9 cellular contexts compared by ENCODE assay signal in the genomic region with DNA sequence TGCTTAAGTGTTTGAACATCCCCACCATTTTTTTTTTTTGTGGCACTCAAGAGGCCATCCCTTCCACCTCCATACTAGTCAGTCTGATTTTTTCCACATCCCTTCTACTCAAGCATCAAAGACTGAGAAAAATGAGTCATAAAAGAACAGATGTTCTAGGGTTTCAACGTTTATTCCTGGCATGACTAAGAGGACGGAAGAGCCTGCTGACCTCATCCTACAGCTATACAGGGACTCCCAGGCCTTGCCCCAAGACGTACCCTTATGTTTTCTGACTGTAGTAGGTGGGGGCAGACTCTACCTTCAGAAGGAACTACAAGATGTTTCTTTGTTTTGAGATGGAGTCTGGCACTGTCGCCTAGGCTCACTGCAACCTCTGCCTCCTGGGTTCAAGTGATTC. TPM values are rescaled to one million over a fixed set of nuclear protein-coding genes. Genes with fewer than 3 reads are reported as not detected.
DNase-seq lines count a peak whose midpoint lies in the region; ATAC-seq, FAIRE-seq and TF ChIP-seq lines count a peak whose summit lies in the region.
"Had no signal": no experiment of that assay in that cellular context is flagged by ENCODE, and none has a peak within 500 bp of the region (broad histone marks: within the 10 kb centered on the region; RNA-seq: fewer than 3 reads in every experiment).

No MANE protein-coding gene starts in this region.

- H3K27me3 ChIP-seq in ACC112 (ENCODE audit: insufficient read depth, low read length): peaks cover 15% of the 10 kb centered on the region
- H3K27me3 ChIP-seq in OCI-LY3 (ENCODE audit: low read depth, low read length): no peaks in the 10 kb centered on the region
- peaks cover 6% of the 10 kb centered on the region for H3K27me3 ChIP-seq in CD4-positive, alpha-beta memory T cell (ENCODE audit: insufficient read depth, low read length)
- H3K27me3 ChIP-seq: body of pancreas had no signal

- H3K4me3 Mint-ChIP-seq in osteocyte (ENCODE audit: unreplicated experiment): no peak overlapping the region
- no peak overlapping the region for H3K4me3 Mint-ChIP-seq in CD4-positive, alpha-beta memory T cell

- intact Hi-C loops in CD4-positive, alpha-beta memory T cell (cut with micrococcal nuclease): no loop called here

- CTCF ChIA-PET in CD4-positive, alpha-beta memory T cell (lab: Charles Lee; ENCODE audit: partially characterized antibody): no interaction called here

- H3K27ac ChIP-seq in ACC112 (ENCODE audit: low read depth, low read length) (peak overlapping the region; percentile 22; the same call in 1 of the 2 replicates), OCI-LY3 (ENCODE audit: low read length) (no peak overlapping the region)
- no peak overlapping the region for H3K27ac ChIP-seq in CD4-positive, alpha-beta memory T cell (ENCODE audit: low read depth, low read length)
- H3K27ac ChIP-seq: body of pancreas had no signal

- ATAC-seq in HG03565 (IDR thresholded peaks at IDR 0.05; ENCODE audit: unreplicated experiment): no peak
- ATAC-seq: body of pancreas had no signal

- H3K9me3 Mint-ChIP-seq in osteocyte (ENCODE audit: unreplicated experiment): no peaks in the 10 kb centered on the region
- H3K9me3 Mint-ChIP-seq in CD4-positive, alpha-beta memory T cell: no peaks in the 10 kb centered on the region

- H3K4me1 Mint-ChIP-seq in osteocyte (ENCODE audit: unreplicated experiment): peaks cover 16% of the 10 kb centered on the region
- H3K4me1 Mint-ChIP-seq in CD4-positive, alpha-beta memory T cell: peaks cover 11 to 22% (median 19%) of the 10 kb centered on the region in 4 donors

- H2AFZ ChIP-seq in ACC112 (ENCODE audit: low read length, unreplicated experiment): no peak overlapping the region
- H2AFZ ChIP-seq in OCI-LY3 (ENCODE audit: low read depth, low read length): no peak overlapping the region

- POLR2A ChIA-PET in CD4-positive, alpha-beta memory T cell (lab: Charles Lee; ENCODE audit: partially characterized antibody): no interaction called here

- peak overlapping the region; percentile 15 for H3K4me2 ChIP-seq in OCI-LY3 (ENCODE audit: low read length)

- peaks cover 2% of the 10 kb centered on the region for H3K36me3 Mint-ChIP-seq in osteocyte (ENCODE audit: unreplicated experiment)
- H3K36me3 Mint-ChIP-seq in CD4-positive, alpha-beta memory T cell: peaks cover 0 to 2% of the 10 kb centered on the region in 2 donors

- peaks cover 10% of the 10 kb centered on the region for H3K27me3 Mint-ChIP-seq in osteocyte (ENCODE audit: unreplicated experiment)
- peaks cover 0 to 3% of the 10 kb centered on the region in 2 donors for H3K27me3 Mint-ChIP-seq in CD4-positive, alpha-beta memory T cell

- no peak overlapping the region for H3K4me3 ChIP-seq in ACC112 (ENCODE audit: low read depth, low read length)
- no peak overlapping the region for H3K4me3 ChIP-seq in OCI-LY3 (ENCODE audit: low read length)
- H3K4me3 ChIP-seq in epithelial cell of proximal tubule (ENCODE audit: low read depth, low read length): no peak overlapping the region
- no peak overlapping the region for H3K4me3 ChIP-seq in CD4-positive, alpha-beta memory T cell (ENCODE audit: low read length in 2 of 2)
- H3K4me3 ChIP-seq: body of pancreas had no signal

- TF ChIP-seq CTCF in OCI-LY3 (IDR thresholded peaks at IDR 0.05; ENCODE audit: low read depth, low read length): no peak
- no peak for TF ChIP-seq CTCF in epithelial cell of proximal tubule (conservative IDR thresholded peaks at IDR 0.05; ENCODE audit: low read depth, low read length)
- no peak for TF ChIP-seq CTCF in osteocyte (IDR thresholded peaks at IDR 0.05)

- no peak for DNase-seq in GM12892 (ENCODE audit: insufficient read length)
- peak; percentile 81 for DNase-seq in epithelial cell of proximal tubule (ENCODE audit: low read depth)
- no peak for DNase-seq in osteocyte (ENCODE audit: extremely low spot score, unreplicated experiment)
- no peak for DNase-seq in CD4-positive, alpha-beta memory T cell
- no peak for DNase-seq in T1000 (lab: John Stamatoyannopoulos, UW)
- DNase-seq: body of pancreas had no signal

- H3K36me3 ChIP-seq in ACC112 (ENCODE audit: insufficient read depth, low read length) (no peaks in the 10 kb centered on the region), OCI-LY3 (replicated peaks; ENCODE audit: low read depth, low read length) (no peaks in the 10 kb centered on the region)
- no peaks in the 10 kb centered on the region for H3K36me3 ChIP-seq in CD4-positive, alpha-beta memory T cell (ENCODE audit: insufficient read depth, low read length)

- TF ChIP-seq POLR2A in GM12892 (IDR thresholded peaks at IDR 0.05; ENCODE audit: low read depth, low read length): no peak

- H3K27ac Mint-ChIP-seq in osteocyte (ENCODE audit: unreplicated experiment): no peak overlapping the region
- H3K27ac Mint-ChIP-seq in CD4-positive, alpha-beta memory T cell: no peak overlapping the region

- peak; percentile 51 for FAIRE-seq in GM12892 (lab: Jason Lieb, UNC)

- H4K20me1 ChIP-seq in OCI-LY3 (ENCODE audit: insufficient read depth, low read length): no peaks in the 10 kb centered on the region

- H3K4me1 ChIP-seq in ACC112 (ENCODE audit: control insufficient read depth, insufficient read depth, low read length, unreplicated experiment) (peaks cover 15% of the 10 kb centered on the region), OCI-LY3 (ENCODE audit: low read length) (peaks cover 13% of the 10 kb centered on the region)
- H3K4me1 ChIP-seq in CD4-positive, alpha-beta memory T cell (ENCODE audit: insufficient read depth, low read length): peaks cover 30% of the 10 kb centered on the region

- no peaks in the 10 kb centered on the region for H3K9me3 ChIP-seq in OCI-LY3 (ENCODE audit: insufficient read depth, low read length)
- no peaks in the 10 kb centered on the region for H3K9me3 ChIP-seq in CD4-positive, alpha-beta memory T cell (ENCODE audit: control insufficient read depth in 1 of 2, low read length in 2 of 2)
- H3K9me3 ChIP-seq: body of pancreas had no signal

- no peak overlapping the region for H3K9ac ChIP-seq in OCI-LY3 (ENCODE audit: low read length)

- no peaks in the 10 kb centered on the region for H3K79me2 ChIP-seq in ACC112 (ENCODE audit: control insufficient read depth, insufficient read depth, low read length, unreplicated experiment)
- H3K79me2 ChIP-seq in OCI-LY3 (ENCODE audit: low read length): no peaks in the 10 kb centered on the region

RNA-seq across cellular contexts. Expression of a gene that starts 3.3 kb away (rescaled TPM):
- polyA plus RNA-seq in GM12892 (2012; ENCODE audit: missing spikeins): 0.45 TPM
- total RNA-seq in epithelial cell of proximal tubule (6.7 and 9.8 TPM in 2 replicates), osteocyte (not detected in 2 replicates)
- under 1 TPM in 1 of 2 experiments, not detected in 1; 0.36 TPM for total RNA-seq in CD4-positive, alpha-beta memory T cell
- under 1 TPM; 0.23 to 0.46 TPM for polyA plus RNA-seq in CD4-positive, alpha-beta memory T cell

RNA-seq across cellular contexts. Expression of a gene that starts 23.3 kb away (rescaled TPM):
- polyA plus RNA-seq in GM12892 (2012; ENCODE audit: missing spikeins): 0.08 TPM
- total RNA-seq in epithelial cell of proximal tubule (0.07 and 0.69 TPM in 2 replicates), osteocyte (0.50 and 0.91 TPM in 2 replicates)
- total RNA-seq in CD4-positive, alpha-beta memory T cell: 1 to 10 TPM; 3.7 to 3.8 TPM
- polyA plus RNA-seq in CD4-positive, alpha-beta memory T cell: 1 to 10 TPM; 1.9 to 5.1 TPM
- total RNA-seq: body of pancreas had no signal

RNA-seq across cellular contexts. Expression of a gene that starts 53.7 kb away (rescaled TPM):
- polyA plus RNA-seq in GM12892 (2012; ENCODE audit: missing spikeins): 16.4 TPM
- total RNA-seq in epithelial cell of proximal tubule (46.4 and 70.8 TPM in 2 replicates), osteocyte (36.1 TPM in 2 replicates)
- total RNA-seq in CD4-positive, alpha-beta memory T cell: 10 to 100 TPM; 50.6 to 52.2 TPM
- 10 to 100 TPM in 1 of 2 donors, 1 to 10 TPM in 1; 5.5 to 18.2 TPM for polyA plus RNA-seq in CD4-positive, alpha-beta memory T cell
